Comparison of ENCODE assay signal across 1 cellular context in genomic region chr12:6641131-6641530, GRCh38.
TF ChIP-seq lines count a peak whose summit lies in the region.

No MANE protein-coding gene starts in this region.

TF ChIP-seq in K562, 482 proteins besides CTCF, POLR2A, EP300 and RAD21:
- no peak for TF ChIP-seq PATZ1 (CRISPR knock-in tag; IDR thresholded peaks at IDR 0.05; ENCODE audit: borderline replicate concordance)
- TF ChIP-seq LARP7 (IDR thresholded peaks at IDR 0.05) = no peak
- TF ChIP-seq RBM25 (IDR thresholded peaks at IDR 0.05; ENCODE audit: low read depth, low read length, severe bottlenecking) = no peak
- TF ChIP-seq ATF7 (IDR thresholded peaks at IDR 0.05) = no peak
- TF ChIP-seq RBM39 (optimal IDR thresholded peaks at IDR 0.05; ENCODE audit: low read depth, low read length) = no peak
- no peak for TF ChIP-seq STAG1 (CRISPR knock-in tag; IDR thresholded peaks at IDR 0.05; ENCODE audit: borderline replicate concordance)
- no peak for TF ChIP-seq ETV1 (tag; conservative IDR thresholded peaks at IDR 0.05; ENCODE audit: low read depth)
- TF ChIP-seq ZNF282 (CRISPR knock-in tag; IDR thresholded peaks at IDR 0.05) = no peak
- no peak for TF ChIP-seq ZBTB7A (IDR thresholded peaks at IDR 0.05; ENCODE audit: borderline replicate concordance, control insufficient read depth, low read depth, low read length)
